ENCODE assay signal across 9 cellular contexts in the genomic region with DNA sequence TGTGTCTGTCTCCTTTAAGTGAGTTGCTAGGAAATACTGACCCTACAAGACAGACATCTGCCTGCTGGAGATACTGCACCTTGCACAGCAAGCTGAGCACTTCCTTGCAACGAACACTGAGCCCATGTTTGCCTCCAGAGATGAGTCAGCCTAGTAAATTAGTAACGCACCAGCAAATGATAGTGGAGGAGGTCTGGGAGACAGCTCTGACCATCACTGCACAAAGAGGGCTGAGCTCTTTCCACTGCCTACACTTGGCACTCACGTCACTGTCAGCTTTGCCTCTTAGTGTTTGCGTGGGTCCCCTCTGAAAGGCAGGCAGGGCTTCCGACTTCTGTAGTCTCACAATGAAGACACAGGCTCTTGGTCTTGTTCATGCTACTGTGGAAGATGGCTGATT.
DNase-seq lines count a peak whose midpoint lies in the region; ATAC-seq and TF ChIP-seq lines count a peak whose summit lies in the region.
"Had no signal": no experiment of that assay in that cellular context is flagged by ENCODE, and none has a peak within 500 bp of the region (broad histone marks: within the 10 kb centered on the region; RNA-seq: fewer than 3 reads in every experiment).

No MANE protein-coding gene starts in this region.

- CTCF ChIA-PET in AG04450 (lab: Charles Lee), result no interaction called here
- CTCF ChIA-PET in RWPE1 (lab: Yijun Ruan, JAX), result no interaction called here
- CTCF ChIA-PET in CD4-positive, alpha-beta memory T cell (lab: Charles Lee; ENCODE audit: partially characterized antibody), result interaction anchor here (0.9 kb wide), 1 partner anchor 187 kb away, joined by 4 read pairs; no protein-coding TSS in a partner anchor

- H3K36me3 ChIP-seq in HAP-1 (replicated peaks), result no peaks in the 10 kb centered on the region
- no peaks in the 10 kb centered on the region for H3K36me3 ChIP-seq in CD4-positive, alpha-beta memory T cell (ENCODE audit: insufficient read depth, low read length)

- peaks cover 4 to 7% (median 5%) of the 10 kb centered on the region in 4 donors for H3K4me1 Mint-ChIP-seq in CD4-positive, alpha-beta memory T cell

- peak; percentile 99 for ATAC-seq in GM18861 (IDR thresholded peaks at IDR 0.05; ENCODE audit: unreplicated experiment)
- ATAC-seq in HG02885 (IDR thresholded peaks at IDR 0.05; ENCODE audit: poor library complexity, unreplicated experiment), result peak; percentile 99

- no peaks in the 10 kb centered on the region for H3K9me3 Mint-ChIP-seq in CD4-positive, alpha-beta memory T cell

- H3K4me1 ChIP-seq in HAP-1, result no peaks in the 10 kb centered on the region
- no peaks in the 10 kb centered on the region for H3K4me1 ChIP-seq in CD4-positive, alpha-beta memory T cell (ENCODE audit: insufficient read depth, low read length)

- H3K36me3 Mint-ChIP-seq in CD4-positive, alpha-beta memory T cell, result no peaks in the 10 kb centered on the region

- TF ChIP-seq CTCF in AG04450 (IDR thresholded peaks at IDR 0.05; ENCODE audit: low read depth, low read length) (no peak), RWPE1 (conservative IDR thresholded peaks at IDR 0.05; ENCODE audit: low read depth) (no peak)

- intact Hi-C loops in CD4-positive, alpha-beta memory T cell (cut with micrococcal nuclease), result no loop called here

- peaks cover 2% of the 10 kb centered on the region for H3K27me3 ChIP-seq in AG04450 (ENCODE audit: control insufficient read depth, insufficient read depth, low read length)
- no peaks in the 10 kb centered on the region; the same call in 1 of the 2 replicates for H3K27me3 ChIP-seq in HAP-1 (ENCODE audit: low read depth)
- no peaks in the 10 kb centered on the region for H3K27me3 ChIP-seq in CD4-positive, alpha-beta memory T cell (ENCODE audit: insufficient read depth, low read length)

- peak; percentile 20 for DNase-seq in AG04450 (ENCODE audit: low read depth, low spot score)
- DNase-seq in RWPE1 (ENCODE audit: low spot score), result peak; percentile 20
- peak; percentile 66 for DNase-seq in inferior parietal cortex (ENCODE audit: extremely low spot score)
- no peak for DNase-seq in HAP-1 (ENCODE audit: low spot score in 2 of 2)
- no peak for DNase-seq in activated gamma-delta T cell treated with Interleukin-2 at 50 U/mL for 16 hours
- no peak for DNase-seq in CD4-positive, alpha-beta memory T cell

- H3K9me3 ChIP-seq in AG04450 (ENCODE audit: control insufficient read depth, insufficient read depth, low read length), result no peaks in the 10 kb centered on the region
- no peaks in the 10 kb centered on the region for H3K9me3 ChIP-seq in HAP-1
- no peaks in the 10 kb centered on the region for H3K9me3 ChIP-seq in CD4-positive, alpha-beta memory T cell (ENCODE audit: control insufficient read depth in 1 of 2, low read length in 2 of 2)

- H3K27ac Mint-ChIP-seq in CD4-positive, alpha-beta memory T cell, result peak overlapping the region in 2 of 7 donors; percentile 3 to 44

- H3K4me3 ChIP-seq in AG04450 (ENCODE audit: low read depth, low read length) (no peak overlapping the region), HAP-1 (no peak overlapping the region)
- H3K4me3 ChIP-seq in CD4-positive, alpha-beta memory T cell (ENCODE audit: low read length in 2 of 2), result no peak overlapping the region

- H3K27ac ChIP-seq in AG04450 (ENCODE audit: low read depth, low read length), result no peak overlapping the region
- H3K27ac ChIP-seq in RWPE1, result no peak overlapping the region
- H3K27ac ChIP-seq in CD4-positive, alpha-beta memory T cell (ENCODE audit: low read depth, low read length), result no peak overlapping the region
- H3K27ac ChIP-seq: HL-60 had no signal

- H3K4me3 Mint-ChIP-seq in CD4-positive, alpha-beta memory T cell, result no peak overlapping the region

- POLR2A ChIA-PET in AG04450 (lab: Yijun Ruan, JAX), result no interaction called here
- POLR2A ChIA-PET in RWPE1 (lab: Yijun Ruan, JAX; ENCODE audit: low non-redundant PET), result no interaction called here
- POLR2A ChIA-PET in CD4-positive, alpha-beta memory T cell (lab: Charles Lee; ENCODE audit: partially characterized antibody), result no interaction called here

- H3K27me3 Mint-ChIP-seq in CD4-positive, alpha-beta memory T cell, result peaks cover 0 to 3% of the 10 kb centered on the region in 2 donors

- in situ Hi-C loops in HAP-1 (cut with MboI; ENCODE audit: low sequenced_read_pairs), result no loop called here

Comparison
In these comparisons a context has a peak if more than half of its experiments do, and no peak if none do; other contexts are left out.
1. DNase-seq: peak in AG04450 (single experiment), RWPE1 (single experiment) and inferior parietal cortex (single experiment); none in HAP-1 (0 of 2), activated gamma-delta T cell treated with Interleukin-2 at 50 U/mL for 16 hours (single experiment) and CD4-positive, alpha-beta memory T cell (0 of 5).